ENCODE assay signal across 8 cellular contexts in the genomic region with DNA sequence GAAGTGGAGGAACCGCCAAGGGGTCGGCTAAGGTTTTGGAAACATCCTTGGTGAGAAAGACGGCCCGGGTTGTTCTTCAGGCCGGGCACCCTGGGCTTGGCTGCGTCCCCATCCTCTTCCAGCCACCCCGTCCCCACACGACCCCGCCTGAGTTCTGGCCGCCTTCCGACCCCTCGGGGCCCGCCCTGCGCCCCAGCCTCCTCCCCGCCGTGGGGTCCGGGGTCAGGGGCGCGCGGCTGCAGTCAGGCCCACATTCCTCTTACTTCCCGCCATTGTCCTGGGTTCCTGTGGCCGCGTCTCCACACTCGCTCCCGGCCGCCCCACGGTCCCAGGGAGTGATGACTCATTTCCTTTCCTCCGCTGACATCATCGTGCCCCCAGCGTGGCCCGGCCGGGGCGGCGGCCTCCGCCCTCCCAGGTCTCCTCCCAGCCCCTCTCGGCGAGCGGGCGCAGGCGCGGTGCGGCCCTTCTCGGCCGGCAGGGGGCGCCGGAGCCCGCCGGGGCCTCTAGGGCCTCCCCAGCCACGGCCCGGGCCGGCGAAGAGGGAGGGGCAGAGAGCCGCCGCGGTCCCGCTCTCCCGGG. TPM values are rescaled to one million over a fixed set of nuclear protein-coding genes. Genes with fewer than 3 reads are reported as not detected.
DNase-seq lines count a peak whose midpoint lies in the region; ATAC-seq and TF ChIP-seq lines count a peak whose summit lies in the region.

No MANE protein-coding gene starts in this region.

- H3K27me3 ChIP-seq in layer of hippocampus (ENCODE audit: control insufficient read depth, insufficient read depth, low read length), result no peaks in the 10 kb centered on the region

- peak overlapping the region; percentile 83 for H3K27ac ChIP-seq in layer of hippocampus (ENCODE audit: low read depth, low read length)

- DNase-seq in AG10803 (ENCODE audit: low read depth), result peak; percentile 92
- peak; percentile 78 for DNase-seq in NCI-H345 (lab: John Stamatoyannopoulos, UW)
- peak; percentile 72 to 76 for DNase-seq in activated CD4-positive, alpha-beta T cell treated with anti-CD3 and anti-CD28 coated beads for 24 hours (ENCODE audit: low read depth in 2 of 2)
- DNase-seq in cerebellum (ENCODE audit: low spot score), result peak; percentile 96
- DNase-seq in stimulated activated CD4-positive, alpha-beta T cell treated with anti-CD3 and anti-CD28 coated beads, Interleukin-1b, Interleukin-23, amount 100 ng/mL, for 24 hours (ENCODE audit: low read depth in 4 of 4, low spot score in 1 of 4), result peak; percentile 59 to 82 (median 78)

- peak; percentile 83 for ATAC-seq in GM18909 (IDR thresholded peaks at IDR 0.05; ENCODE audit: poor library complexity, unreplicated experiment)
- ATAC-seq in HG03159 (IDR thresholded peaks at IDR 0.05; ENCODE audit: unreplicated experiment), result peak; percentile 76

- peak; percentile 38 for TF ChIP-seq CTCF in AG10803 (conservative IDR thresholded peaks at IDR 0.05; ENCODE audit: low read length)

- H3K4me3 ChIP-seq in AG10803 (ENCODE audit: low read length), result peak overlapping the region; percentile 66

RNA-seq across cellular contexts. Expression of gene WSB1, which starts 59.6 kb away (rescaled TPM):
- 340 TPM for total RNA-seq in cerebellum

Comparison
In these comparisons a context has a peak if more than half of its experiments do, and no peak if none do; other contexts are left out.
1. Peak in every context shown above with its lines: DNase-seq, ATAC-seq, H3K4me3 ChIP-seq and H3K27ac ChIP-seq.